Comparison of ENCODE assay signal across 24 cellular contexts in genomic region chr11:130804306-130805077, GRCh38.
"Had no signal": no experiment of that assay in that cellular context is flagged by ENCODE, and none has a peak within 500 bp of the region (broad histone marks: within the 10 kb centered on the region; RNA-seq: fewer than 3 reads in every experiment).

No MANE protein-coding gene starts in this region.

- H3K36me3 ChIP-seq: sigmoid colon had no signal

- FAIRE-seq: frontal cortex had no signal

- H3K9me3 Mint-ChIP-seq: activated naive CD4-positive, alpha-beta T cell treated with anti-CD3 and anti-CD28 coated beads, Interleukin-2, amount 50 U/mL, for 72 hours; activated T-cell treated with anti-CD3 and anti-CD28 coated beads, Interleukin-2, amount 50 U/mL, for 24 hours; activated T-helper 17 cell treated with anti-CD3 and anti-CD28 coated beads, Interleukin-2, amount 50 U/mL, for 72 hours; natural killer cell; stimulated activated naive B cell treated with anti-CD40 and anti-IgM and Interleukin-4, amounts not matched to agents 10 μg/mL and 1 μg/mL and 100 μg/mL, for 72 hours had no signal

- H3K4me1 ChIP-seq: sigmoid colon had no signal

- H3K4me3 ChIP-seq: hepatocyte, sigmoid colon, smooth muscle cell had no signal

- ATAC-seq: activated CD4-positive, alpha-beta T cell treated with anti-CD3 and anti-CD28 coated beads for 36 hours; activated naive CD4-positive, alpha-beta T cell treated with anti-CD3 and anti-CD28 coated beads, Interleukin-2, amount 50 U/mL, for 72 hours; activated T-helper 17 cell treated with anti-CD3 and anti-CD28 coated beads, Interleukin-2, amount 50 U/mL, for 72 hours; left ventricle myocardium superior; natural killer cell; stimulated activated naive B cell treated with anti-CD40 and anti-IgM and Interleukin-4, amounts not matched to agents 10 μg/mL and 1 μg/mL and 100 μg/mL, for 72 hours had no signal

- H3K27me3 ChIP-seq: hepatocyte, sigmoid colon had no signal

- DNase-seq: activated B cell treated with CpG ODN at 0.5 μM for 24 hours; activated CD4-positive, alpha-beta T cell treated with anti-CD3 and anti-CD28 coated beads for 36 hours; activated CD4-positive, alpha-beta T cell treated with anti-CD3 and anti-CD28 coated beads, Interleukin-2, amount 50 U/mL, for 4 hours; activated CD8-positive, alpha-beta memory T cell treated with anti-CD3 and anti-CD28 coated beads for 24 hours; activated CD8-positive, alpha-beta memory T cell treated with anti-CD3 and anti-CD28 coated beads, Interleukin-2, amount 50 U/mL, for 4 hours; activated T-cell treated with anti-CD3 and anti-CD28 coated beads, Interleukin-2, amount 50 U/mL, for 24 hours; aorta; effector CD8-positive, alpha-beta T cell; glutamatergic neuron; left ventricle myocardium superior; mammary epithelial cell; midbrain; natural killer cell; sigmoid colon; stimulated activated CD4-positive, alpha-beta T cell treated with anti-CD3 and anti-CD28 coated beads, Interleukin-15, amount 100 ng/mL, for 24 hours; stimulated activated naive B cell treated with anti-CD40 and anti-IgM and Interleukin-4, amounts not matched to agents 10 μg/mL and 1 μg/mL and 100 μg/mL, for 72 hours; T-helper 9 cell had no signal

- H3K27ac Mint-ChIP-seq: activated B cell treated with CpG ODN at 0.5 μM for 24 hours; activated CD4-positive, alpha-beta T cell treated with anti-CD3 and anti-CD28 coated beads for 36 hours; activated T-cell treated with anti-CD3 and anti-CD28 coated beads, Interleukin-2, amount 50 U/mL, for 24 hours; activated T-helper 17 cell treated with anti-CD3 and anti-CD28 coated beads, Interleukin-2, amount 50 U/mL, for 72 hours; brain; natural killer cell; stimulated activated naive B cell treated with anti-CD40 and anti-IgM and Interleukin-4, amounts not matched to agents 10 μg/mL and 1 μg/mL and 100 μg/mL, for 72 hours; type B pancreatic cell had no signal

- H3K4me2 ChIP-seq: hepatocyte, smooth muscle cell had no signal

- H3K4me3 Mint-ChIP-seq: activated B cell treated with CpG ODN at 0.5 μM for 24 hours; activated CD4-positive, alpha-beta T cell treated with anti-CD3 and anti-CD28 coated beads for 36 hours; activated T-cell treated with anti-CD3 and anti-CD28 coated beads, Interleukin-2, amount 50 U/mL, for 24 hours; activated T-helper 17 cell treated with anti-CD3 and anti-CD28 coated beads, Interleukin-2, amount 50 U/mL, for 72 hours; brain; natural killer cell; stimulated activated naive B cell treated with anti-CD40 and anti-IgM and Interleukin-4, amounts not matched to agents 10 μg/mL and 1 μg/mL and 100 μg/mL, for 72 hours; type B pancreatic cell had no signal

- H3K9me3 ChIP-seq: sigmoid colon had no signal

- H3K36me3 Mint-ChIP-seq: activated naive CD4-positive, alpha-beta T cell treated with anti-CD3 and anti-CD28 coated beads, Interleukin-2, amount 50 U/mL, for 72 hours; brain; natural killer cell; stimulated activated naive B cell treated with anti-CD40 and anti-IgM and Interleukin-4, amounts not matched to agents 10 μg/mL and 1 μg/mL and 100 μg/mL, for 72 hours; type B pancreatic cell had no signal

- H3K27me3 Mint-ChIP-seq: activated B cell treated with CpG ODN at 0.5 μM for 24 hours had no signal

- H2AFZ ChIP-seq: hepatocyte had no signal

- H3K4me1 Mint-ChIP-seq: activated B cell treated with CpG ODN at 0.5 μM for 24 hours; activated CD4-positive, alpha-beta T cell treated with anti-CD3 and anti-CD28 coated beads for 36 hours; activated T-helper 17 cell treated with anti-CD3 and anti-CD28 coated beads, Interleukin-2, amount 50 U/mL, for 72 hours; natural killer cell; stimulated activated naive B cell treated with anti-CD40 and anti-IgM and Interleukin-4, amounts not matched to agents 10 μg/mL and 1 μg/mL and 100 μg/mL, for 72 hours had no signal

- H3K27ac ChIP-seq: hepatocyte, sigmoid colon had no signal

- H3K79me2 ChIP-seq: hepatocyte had no signal
